17 cellular contexts compared by ENCODE assay signal in genomic region chr6:149423946-149424440, GRCh38. TPM values are rescaled to one million over a fixed set of nuclear protein-coding genes. Genes with fewer than 3 reads are reported as not detected.
DNase-seq lines count a peak whose midpoint lies in the region; ATAC-seq and TF ChIP-seq lines count a peak whose summit lies in the region.
"Had no signal": no experiment of that assay in that cellular context is flagged by ENCODE, and none has a peak within 500 bp of the region (broad histone marks: within the 10 kb centered on the region; RNA-seq: fewer than 3 reads in every experiment).

No MANE protein-coding gene starts in this region.

- TF ChIP-seq CTCF in VCaP (conservative IDR thresholded peaks at IDR 0.05) (no peak), esophagus muscularis mucosa (IDR thresholded peaks at IDR 0.05) (no peak), osteoblast (IDR thresholded peaks at IDR 0.05; ENCODE audit: extremely low read depth, low read depth, low read length) (no peak)

- intact Hi-C loops in esophagus muscularis mucosa (cut with DNase I), result no loop called here
- intact Hi-C loops in right cardiac atrium (cut with DNase I), result no loop called here

- no peak overlapping the region for H3K4me3 Mint-ChIP-seq in activated T-cell treated with anti-CD3 and anti-CD28 coated beads, Interleukin-2, amount 50 U/mL, for 24 hours
- H3K4me3 Mint-ChIP-seq in activated naive CD8-positive, alpha-beta T cell treated with anti-CD3 and anti-CD28 coated beads, Interleukin-2, amount 50 U/mL, for 24 hours, result no peak overlapping the region
- H3K4me3 Mint-ChIP-seq: immature natural killer cell had no signal

- H3K9me3 ChIP-seq in esophagus muscularis mucosa (no peaks in the 10 kb centered on the region), osteoblast (ENCODE audit: low read depth, low read length) (no peaks in the 10 kb centered on the region), right cardiac atrium (ENCODE audit: control insufficient read depth, low read length) (no peaks in the 10 kb centered on the region)
- H3K9me3 ChIP-seq: Peyer's patch, testis had no signal

- H3K9me3 Mint-ChIP-seq in activated T-cell treated with anti-CD3 and anti-CD28 coated beads, Interleukin-2, amount 50 U/mL, for 24 hours, result peaks cover 2% of the 10 kb centered on the region
- no peaks in the 10 kb centered on the region for H3K9me3 Mint-ChIP-seq in activated naive CD8-positive, alpha-beta T cell treated with anti-CD3 and anti-CD28 coated beads, Interleukin-2, amount 50 U/mL, for 24 hours
- H3K9me3 Mint-ChIP-seq: activated naive CD4-positive, alpha-beta T cell treated with anti-CD3 and anti-CD28 coated beads, Interleukin-2, amount 50 U/mL, for 72 hours; immature natural killer cell had no signal

- TF ChIP-seq EP300 in esophagus muscularis mucosa (IDR thresholded peaks at IDR 0.05), result no peak

- H3K27me3 Mint-ChIP-seq in activated T-cell treated with anti-CD3 and anti-CD28 coated beads, Interleukin-2, amount 50 U/mL, for 24 hours, result no peaks in the 10 kb centered on the region
- no peaks in the 10 kb centered on the region for H3K27me3 Mint-ChIP-seq in activated naive CD8-positive, alpha-beta T cell treated with anti-CD3 and anti-CD28 coated beads, Interleukin-2, amount 50 U/mL, for 24 hours

- TF ChIP-seq POLR2A in esophagus muscularis mucosa (IDR thresholded peaks at IDR 0.05; ENCODE audit: low read depth), result no peak

- WGBS in esophagus muscularis mucosa, result 80% methylated on average over 7 of the region's 7 CpGs
- 62% methylated on average over 7 of the region's 7 CpGs for WGBS in right cardiac atrium

- H4K20me1 ChIP-seq in osteoblast (ENCODE audit: insufficient read depth, low read length), result no peaks in the 10 kb centered on the region

- H3K27ac ChIP-seq in ACC112 (ENCODE audit: low read depth, low read length) (no peak overlapping the region), VCaP (peak overlapping the region; percentile 68), esophagus muscularis mucosa (replicated peaks in 1 of 4) (peak overlapping the region in 1 of 4 donors; percentile 19), osteoblast (ENCODE audit: low read depth, low read length) (no peak overlapping the region), right cardiac atrium (ENCODE audit: low read length) (no peak overlapping the region)
- H3K27ac ChIP-seq: Peyer's patch had no signal

- H3K36me3 Mint-ChIP-seq in activated T-cell treated with anti-CD3 and anti-CD28 coated beads, Interleukin-2, amount 50 U/mL, for 24 hours (ENCODE audit: low read depth), result no peaks in the 10 kb centered on the region
- no peaks in the 10 kb centered on the region for H3K36me3 Mint-ChIP-seq in activated naive CD8-positive, alpha-beta T cell treated with anti-CD3 and anti-CD28 coated beads, Interleukin-2, amount 50 U/mL, for 24 hours (ENCODE audit: low read depth)
- H3K36me3 Mint-ChIP-seq: activated naive CD4-positive, alpha-beta T cell treated with anti-CD3 and anti-CD28 coated beads, Interleukin-2, amount 50 U/mL, for 72 hours had no signal

- peaks cover 15% of the 10 kb centered on the region for H3K4me1 Mint-ChIP-seq in activated T-cell treated with anti-CD3 and anti-CD28 coated beads, Interleukin-2, amount 50 U/mL, for 24 hours (ENCODE audit: low read depth)
- H3K4me1 Mint-ChIP-seq in activated naive CD8-positive, alpha-beta T cell treated with anti-CD3 and anti-CD28 coated beads, Interleukin-2, amount 50 U/mL, for 24 hours, result peaks cover 9% of the 10 kb centered on the region
- H3K4me1 Mint-ChIP-seq: immature natural killer cell had no signal

- H3K36me3 ChIP-seq in ACC112 (ENCODE audit: insufficient read depth, low read length), result no peaks in the 10 kb centered on the region
- H3K36me3 ChIP-seq in esophagus muscularis mucosa, result no peaks in the 10 kb centered on the region
- no peaks in the 10 kb centered on the region for H3K36me3 ChIP-seq in osteoblast (ENCODE audit: insufficient read depth, low read length)
- H3K36me3 ChIP-seq: Peyer's patch had no signal

- peak overlapping the region; percentile 45 for H3K4me3 ChIP-seq in ACC112 (ENCODE audit: low read depth, low read length)
- peak overlapping the region in 2 of 4 donors; percentile 2 to 7 for H3K4me3 ChIP-seq in esophagus muscularis mucosa
- peak overlapping the region; percentile 60 for H3K4me3 ChIP-seq in osteoblast (ENCODE audit: insufficient read depth, low read length)
- H3K4me3 ChIP-seq in right cardiac atrium (ENCODE audit: low read length), result no peak overlapping the region
- H3K4me3 ChIP-seq: Peyer's patch, testis had no signal

- H3K27me3 ChIP-seq in ACC112 (ENCODE audit: insufficient read depth, low read length) (no peaks in the 10 kb centered on the region), esophagus muscularis mucosa (peaks cover 0 to 3% (median 0%) of the 10 kb centered on the region in 4 donors), osteoblast (ENCODE audit: insufficient read depth, low read length) (no peaks in the 10 kb centered on the region), right cardiac atrium (ENCODE audit: control insufficient read depth, insufficient read depth) (no peaks in the 10 kb centered on the region)
- H3K27me3 ChIP-seq: Peyer's patch, testis had no signal

- H3K4me1 ChIP-seq in ACC112 (ENCODE audit: control insufficient read depth, insufficient read depth, low read length, unreplicated experiment) (peaks cover 8% of the 10 kb centered on the region), esophagus muscularis mucosa (peaks cover 0 to 18% (median 11%) of the 10 kb centered on the region in 4 donors), osteoblast (ENCODE audit: insufficient read depth, low read length) (peaks cover 9% of the 10 kb centered on the region), right cardiac atrium (ENCODE audit: control insufficient read depth, insufficient read depth, low read length) (no peaks in the 10 kb centered on the region)
- H3K4me1 ChIP-seq: testis had no signal

- H2AFZ ChIP-seq in ACC112 (ENCODE audit: low read length, unreplicated experiment) (peak overlapping the region; percentile 82), osteoblast (ENCODE audit: low read length) (peak overlapping the region; percentile 89)

- peak overlapping the region; percentile 85 for H3K4me2 ChIP-seq in osteoblast (ENCODE audit: insufficient read depth, low read length)

- H3K79me2 ChIP-seq in ACC112 (ENCODE audit: control insufficient read depth, insufficient read depth, low read length, unreplicated experiment), result no peaks in the 10 kb centered on the region
- H3K79me2 ChIP-seq in osteoblast (ENCODE audit: insufficient read depth, low read length), result no peaks in the 10 kb centered on the region

- peak; percentile 79 for DNase-seq in esophagus muscularis mucosa (ENCODE audit: extremely low spot score)
- no peak for DNase-seq in osteoblast (ENCODE audit: insufficient read length, low spot score, missing footprints)
- no peak for DNase-seq in activated T-cell treated with anti-CD3 and anti-CD28 coated beads, Interleukin-2, amount 50 U/mL, for 24 hours
- DNase-seq in right cardiac atrium, result no peak
- no peak for DNase-seq in activated naive CD8-positive, alpha-beta T cell treated with anti-CD3 and anti-CD28 coated beads, Interleukin-2, amount 50 U/mL, for 24 hours
- no peak for DNase-seq in A172 (ENCODE audit: low spot score)
- DNase-seq: activated CD8-positive, alpha-beta memory T cell treated with anti-CD3 and anti-CD28 coated beads, Interleukin-2, amount 50 U/mL, for 48 hours; central memory CD4-positive, alpha-beta T cell; COR-L47; immature natural killer cell; NCI-H748 treated with DMSO at 0.1 percent for 48 hours had no signal

- H3K27ac Mint-ChIP-seq in activated T-cell treated with anti-CD3 and anti-CD28 coated beads, Interleukin-2, amount 50 U/mL, for 24 hours, result no peak overlapping the region
- H3K27ac Mint-ChIP-seq in activated naive CD8-positive, alpha-beta T cell treated with anti-CD3 and anti-CD28 coated beads, Interleukin-2, amount 50 U/mL, for 24 hours, result no peak overlapping the region
- H3K27ac Mint-ChIP-seq: immature natural killer cell, progenitor cell of endocrine pancreas had no signal

- ATAC-seq in right cardiac atrium, result no peak
- no peak for ATAC-seq in activated naive CD8-positive, alpha-beta T cell treated with anti-CD3 and anti-CD28 coated beads, Interleukin-2, amount 50 U/mL, for 24 hours
- ATAC-seq: activated naive CD4-positive, alpha-beta T cell treated with anti-CD3 and anti-CD28 coated beads, Interleukin-2, amount 50 U/mL, for 72 hours had no signal

RNA-seq across cellular contexts. Expression of gene SUMO4, which starts 23.9 kb away (rescaled TPM):
- total RNA-seq in esophagus muscularis mucosa (1 to 10 TPM in 2 of 4 donors, under 1 TPM in 2; 0.58 to 2.1 (median 1.0) TPM), osteoblast (3.5 and 3.6 TPM in 2 replicates), right cardiac atrium (under 1 TPM; 0.51 to 0.78 (median 0.62) TPM)
- polyA plus RNA-seq in right cardiac atrium, result 0.32 TPM
- 0.10 and 0.38 TPM in 2 replicates for total RNA-seq in A172 (2014; rRNA removed; shearing (Covaris generic))
